In genomic region chr2:75256485-75256884, GRCh38 we compare ENCODE assay signal across 23 cellular contexts. TPM values are rescaled to one million over a fixed set of nuclear protein-coding genes. Genes with fewer than 3 reads are reported as not detected.
"Had no signal": no experiment of that assay in that cellular context is flagged by ENCODE, and none has a peak within 500 bp of the region (broad histone marks: within the 10 kb centered on the region; RNA-seq: fewer than 3 reads in every experiment).

No MANE protein-coding gene starts in this region.

- H3K9me3 ChIP-seq: colonic mucosa had no signal

- H3K36me3 ChIP-seq: breast epithelium, colonic mucosa, esophagus muscularis mucosa, left ventricle myocardium inferior, stomach, suprapubic skin, tibial nerve had no signal

- H3K27me3 ChIP-seq: breast epithelium, colonic mucosa, dorsolateral prefrontal cortex, esophagus muscularis mucosa, stomach, suprapubic skin, tibial nerve had no signal

- H3K4me3 ChIP-seq: breast epithelium, colonic mucosa, dorsolateral prefrontal cortex, esophagus muscularis mucosa, left ventricle myocardium inferior, stomach, suprapubic skin, tibial nerve had no signal

- ATAC-seq: activated T-cell treated with anti-CD3 and anti-CD28 coated beads, Interleukin-2, amount 50 U/mL, for 72 hours; natural killer cell; sciatic nerve; stimulated activated memory B cell treated with anti-CD40 and anti-IgM and Interleukin-4, amounts not matched to agents 10 μg/mL and 1 μg/mL and 100 μg/mL, for 72 hours had no signal

- DNase-seq: activated CD4-positive, alpha-beta memory T cell treated with anti-CD3 and anti-CD28 coated beads, Interleukin-2, amount 10 ng/mL, durations not matched to agents 7 days and 5 days; activated CD4-positive, alpha-beta T cell treated with anti-CD3 and anti-CD28 coated beads for 48 hours; activated effector memory CD4-positive, alpha-beta T cell treated with Interleukin-2 at 50 U/mL for 16 hours; activated naive CD4-positive, alpha-beta T cell treated with anti-CD3 and anti-CD28 coated beads for 36 hours; activated naive CD8-positive, alpha-beta T cell treated with anti-CD3 and anti-CD28 coated beads, Interleukin-2, amount 10 ng/mL, durations not matched to agents 7 days and 5 days; activated T-cell treated with anti-CD3 and anti-CD28 coated beads, Interleukin-2, amount 50 U/mL, for 72 hours; amniotic stem cell; colonic mucosa; dorsolateral prefrontal cortex; hippocampal formation; kidney glomerular epithelial cell; left ventricle myocardium inferior; natural killer cell; small intestine; stimulated activated CD4-positive, alpha-beta T cell treated with anti-CD3 and anti-CD28 coated beads, Interleukin-2, amount 100 ng/mL, for 24 hours; stomach had no signal

RNA-seq across cellular contexts. Expression of gene TACR1, which starts 57.2 kb away (rescaled TPM):
- total RNA-seq: activated CD4-positive, alpha-beta memory T cell treated with anti-CD3 and anti-CD28 coated beads, Interleukin-2, amount 10 ng/mL, durations not matched to agents 7 days and 5 days; activated naive CD4-positive, alpha-beta T cell treated with anti-CD3 and anti-CD28 coated beads for 36 hours; activated naive CD8-positive, alpha-beta T cell treated with anti-CD3 and anti-CD28 coated beads, Interleukin-2, amount 10 ng/mL, durations not matched to agents 7 days and 5 days; activated T-cell treated with anti-CD3 and anti-CD28 coated beads, Interleukin-2, amount 50 U/mL, for 72 hours; lung microvascular endothelial cell; natural killer cell had no signal
